In genomic region chr4:127965062-127965802, GRCh38 we compare ENCODE assay signal across 8 cellular contexts. TPM values are rescaled to one million over a fixed set of nuclear protein-coding genes. Genes with fewer than 3 reads are reported as not detected.
DNase-seq lines count a peak whose midpoint lies in the region; ATAC-seq and TF ChIP-seq lines count a peak whose summit lies in the region.

TSS of gene ABHD18 (plus strand) at chr4:127965406. CDS start at chr4:127982956, 17,550 bp downstream.
TSS of gene MFSD8 (minus strand) at chr4:127965173. CDS start at chr4:127965133, 40 bp downstream.

- ATAC-seq in CD4-positive, alpha-beta T cell (ENCODE audit: poor library complexity) = peak; percentile 86
- ATAC-seq in GM19397 (IDR thresholded peaks at IDR 0.05; ENCODE audit: unreplicated experiment) (peak; percentile 97), HG03571 (IDR thresholded peaks at IDR 0.05; ENCODE audit: unreplicated experiment) (peak; percentile 95), left lung (peak; percentile 98)

- H3K27me3 ChIP-seq in CD4-positive, alpha-beta T cell (ENCODE audit: control insufficient read depth, insufficient read depth, low read length) = no peaks in the 10 kb centered on the region
- H3K27me3 ChIP-seq in left lung = no peaks in the 10 kb centered on the region

- peak within 1 kb of the TSS; percentile 97 for H3K4me3 Mint-ChIP-seq in CD4-positive, alpha-beta T cell
- peak within 1 kb of the TSS; percentile 96 for H3K4me3 Mint-ChIP-seq in dendritic cell treated with granulocyte-macrophage colony-stimulating factor and Interleukin-4, amounts not matched to agents 40 ng/mL and 50 ng/mL, for 4 days

- H3K4me1 Mint-ChIP-seq in CD4-positive, alpha-beta T cell (ENCODE audit: low read depth) = peaks cover 59% of the 10 kb centered on the region
- peaks cover 19% of the 10 kb centered on the region for H3K4me1 Mint-ChIP-seq in dendritic cell treated with granulocyte-macrophage colony-stimulating factor and Interleukin-4, amounts not matched to agents 40 ng/mL and 50 ng/mL, for 4 days (ENCODE audit: low read depth)

- H3K27ac Mint-ChIP-seq in CD4-positive, alpha-beta T cell = peak within 1 kb of the TSS; percentile 95
- peak within 1 kb of the TSS; percentile 97 for H3K27ac Mint-ChIP-seq in dendritic cell treated with granulocyte-macrophage colony-stimulating factor and Interleukin-4, amounts not matched to agents 40 ng/mL and 50 ng/mL, for 4 days

- H3K4me3 ChIP-seq in left lung = peak within 1 kb of the TSS; percentile 80

- H3K9me3 ChIP-seq in CD4-positive, alpha-beta T cell (ENCODE audit: control insufficient read depth, low read length) = no peaks in the 10 kb centered on the region
- H3K9me3 ChIP-seq in left lung = no peaks in the 10 kb centered on the region

- H3K27ac ChIP-seq in CD4-positive, alpha-beta T cell (ENCODE audit: low read depth, low read length) = peak within 1 kb of the TSS; percentile 92
- H3K27ac ChIP-seq in left lung = peak within 1 kb of the TSS; percentile 90 to 97

- DNase-seq in CD4-positive, alpha-beta T cell = peak; percentile 97 to 99 (median 99)
- DNase-seq in NCI-H774 (lab: John Stamatoyannopoulos, UW) = peak; percentile 92
- DNase-seq in activated CD4-positive, alpha-beta T cell treated with anti-CD3 and anti-CD28 coated beads, Interleukin-2, amount 50 U/mL, for 4 hours = peak; percentile 98 to 99
- DNase-seq in left lung = peak; percentile 100
- DNase-seq in stimulated activated CD4-positive, alpha-beta T cell treated with anti-CD3 and anti-CD28 coated beads, Interleukin-2, amount 100 ng/mL, for 48 hours = peak; percentile 97

- H3K9me3 Mint-ChIP-seq in CD4-positive, alpha-beta T cell = no peaks in the 10 kb centered on the region
- H3K9me3 Mint-ChIP-seq in dendritic cell treated with granulocyte-macrophage colony-stimulating factor and Interleukin-4, amounts not matched to agents 40 ng/mL and 50 ng/mL, for 4 days = no peaks in the 10 kb centered on the region

- H3K36me3 ChIP-seq in left lung = no peaks in the 10 kb centered on the region

- TF ChIP-seq CTCF in CD4-positive, alpha-beta T cell (IDR thresholded peaks at IDR 0.05) = no peak
- TF ChIP-seq CTCF in left lung (IDR thresholded peaks at IDR 0.05) = peak in 1 of 2 donors; percentile 10

- CTCF ChIA-PET in CD4-positive, alpha-beta T cell (lab: Charles Lee) = interaction anchor here (0.6 to 2.1 kb wide), 4 partner anchors 10 to 96 kb away, joined by 3 to 6 read pairs (median 4); partner anchors contain the start of gene LARP1B

- peaks cover 4 to 26% of the 10 kb centered on the region in 2 donors for H3K4me1 ChIP-seq in left lung

- POLR2A ChIA-PET in CD4-positive, alpha-beta T cell (lab: Charles Lee) = interaction anchor here (0.7 to 3.5 kb wide), 24 partner anchors 8 to 1128 kb away, joined by 3 to 129 read pairs (median 4); partner anchors contain the start of genes JADE1, LARP1B, PGRMC2 and PLK4

- H3K36me3 Mint-ChIP-seq in CD4-positive, alpha-beta T cell (ENCODE audit: low read depth) = peaks cover 42% of the 10 kb centered on the region
- H3K36me3 Mint-ChIP-seq in dendritic cell treated with granulocyte-macrophage colony-stimulating factor and Interleukin-4, amounts not matched to agents 40 ng/mL and 50 ng/mL, for 4 days (ENCODE audit: low read depth) = peaks cover 14% of the 10 kb centered on the region

- H3K27me3 Mint-ChIP-seq in CD4-positive, alpha-beta T cell = no peaks in the 10 kb centered on the region
- no peaks in the 10 kb centered on the region for H3K27me3 Mint-ChIP-seq in dendritic cell treated with granulocyte-macrophage colony-stimulating factor and Interleukin-4, amounts not matched to agents 40 ng/mL and 50 ng/mL, for 4 days

- intact Hi-C loops in CD4-positive, alpha-beta T cell (cut with DNase I, micrococcal nuclease) = loop anchor here (1.0 to 10.0 kb wide), 8 partner anchors 84 to 1132 kb away; partner anchors contain the start of genes PLK4 (in 2 of the 2), C4orf33 (in 1 of the 2), LARP1B (in 1 of the 2) and PGRMC2 (in 1 of the 2)
- intact Hi-C loops in dendritic cell treated with granulocyte-macrophage colony-stimulating factor and Interleukin-4, amounts not matched to agents 40 ng/mL and 50 ng/mL, for 4 days (cut with micrococcal nuclease) = loop anchor here (1.0 to 10.0 kb wide), 5 partner anchors 85 to 340 kb away; partner anchors contain the start of genes HSPA4L, LARP1B, PGRMC2 and PLK4
- intact Hi-C loops in left lung (cut with DNase I) = no loop called here

RNA-seq across cellular contexts. Expression of gene ABHD18, which starts in this region (rescaled TPM):
- total RNA-seq in CD4-positive, alpha-beta T cell = 10 to 100 TPM; 15.1 to 17.0 TPM
- total RNA-seq in left lung = 10 to 100 TPM; 11.9 to 15.9 TPM

RNA-seq across cellular contexts. Expression of gene MFSD8, which starts in this region (rescaled TPM):
- total RNA-seq in CD4-positive, alpha-beta T cell = 10 to 100 TPM; 25.0 to 28.0 TPM
- total RNA-seq in left lung = 10 to 100 TPM; 18.3 to 21.5 TPM

Comparison
In these comparisons a context has a peak if more than half of its experiments do, and no peak if none do; other contexts are left out.
1. Peak in every context shown above with its lines: DNase-seq, ATAC-seq, H3K4me3 ChIP-seq and H3K27ac ChIP-seq.
2. intact Hi-C loops: an anchor here in CD4-positive, alpha-beta T cell (1.0 to 10.0 kb wide) and dendritic cell treated with granulocyte-macrophage colony-stimulating factor and Interleukin-4, amounts not matched to agents 40 ng/mL and 50 ng/mL, for 4 days (1.0 to 10.0 kb wide); none called in left lung.